In the genomic region with DNA sequence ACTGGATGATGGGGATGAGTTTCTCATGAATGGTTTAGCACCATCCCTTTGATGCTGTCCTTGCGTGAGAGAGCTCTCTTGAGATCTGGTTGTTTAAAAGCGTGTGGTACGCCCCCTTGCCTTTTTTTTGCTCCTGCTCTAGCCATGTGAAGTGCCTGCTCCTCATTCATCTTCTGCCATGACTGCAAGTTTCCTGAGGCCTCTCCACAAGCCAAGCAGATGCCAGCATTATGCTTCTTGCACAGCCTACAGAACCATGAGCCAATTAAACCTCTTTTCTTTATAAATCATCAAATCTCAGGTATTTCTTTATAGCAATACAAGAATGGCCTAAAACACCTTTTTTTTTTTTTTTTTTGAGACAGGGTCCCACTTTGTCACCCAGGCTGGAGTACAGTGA, we compare ENCODE assay signal across 35 cellular contexts. TPM values are rescaled to one million over a fixed set of nuclear protein-coding genes. Genes with fewer than 3 reads are reported as not detected.
A peak's percentile ranks its signal among the peaks of the same experiment; 100 is the strongest.
DNase-seq lines count a peak whose midpoint lies in the region; ATAC-seq, FAIRE-seq and TF ChIP-seq lines count a peak whose summit lies in the region.
"Had no signal": no experiment of that assay in that cellular context is flagged by ENCODE, and none has a peak within 500 bp of the region (broad histone marks: within the 10 kb centered on the region; RNA-seq: fewer than 3 reads in every experiment).

No MANE protein-coding gene starts in this region.

- no peak overlapping the region for H3K9ac ChIP-seq in K562 (ENCODE audit: insufficient read depth in 1 of 2, low read depth in 2 of 2, low read length in 2 of 2)
- H3K9ac ChIP-seq: BLaER1; BLaER1 treated with 17β-estradiol and CSF1 and Interleukin-3, amounts not matched to agents 10 nM and 100 nM had no signal

- peaks cover 7% of the 10 kb centered on the region for H3K4me1 Mint-ChIP-seq in endothelial cell (ENCODE audit: unreplicated experiment)

- TF ChIP-seq RAD21 in K562 (CRISPR knock-in tag; conservative IDR thresholded peaks at IDR 0.05 in 1 of 2, IDR thresholded peaks at IDR 0.05 in 1 of 2) = no peak

- peak overlapping the region; percentile 27 for H3K4me3 Mint-ChIP-seq in endothelial cell (ENCODE audit: unreplicated experiment)
- H3K4me3 Mint-ChIP-seq: B cell; CD14-positive monocyte; CD4-positive, alpha-beta T cell; CD4-positive, CD25-positive, alpha-beta regulatory T cell; CD8-positive, alpha-beta memory T cell; CD8-positive, alpha-beta T cell had no signal

- 95% methylated on average over 3 of the region's 3 CpGs for WGBS in K562 (ENCODE audit: insufficient coverage, low coverage, missing lambda C conversion rate)

- TF ChIP-seq CTCF in HEK293 (tag by site-specific recombination; IDR thresholded peaks at IDR 0.05) = no peak
- no peak for TF ChIP-seq CTCF in K562 (IDR thresholded peaks at IDR 0.05 in 2 of 3, conservative IDR thresholded peaks at IDR 0.05 in 1 of 3; ENCODE audit: insufficient read depth in 2 of 3, low read depth in 1 of 3, low read length in 3 of 3)
- TF ChIP-seq CTCF in endothelial cell (IDR thresholded peaks at IDR 0.05; ENCODE audit: unreplicated experiment) = no peak

- H3K27ac ChIP-seq in HEK293 (ENCODE audit: extremely low read depth, low read depth, low read length) (no peak overlapping the region), K562 (ENCODE audit: extremely low read depth, low read depth, low read length) (no peak overlapping the region)
- H3K27ac ChIP-seq: 22Rv1; A549; BLaER1; BLaER1 treated with 17β-estradiol and CSF1 and Interleukin-3, amounts not matched to agents 10 nM and 100 nM; C4-2B had no signal

- H3K36me3 ChIP-seq in HEK293 (ENCODE audit: control insufficient read depth in 2 of 2, insufficient read depth in 1 of 2, low read length in 2 of 2) (no peaks in the 10 kb centered on the region), K562 (ENCODE audit: control insufficient read depth, insufficient read depth, low read length) (peaks cover 14% of the 10 kb centered on the region; the same call in 2 of the 3 replicates)
- H3K36me3 ChIP-seq: BE2C had no signal

- BruUV-seq in K562 (replicated peaks; lab: Mats Ljungman, UMichigan) = no TSS peak

- peaks cover 5% of the 10 kb centered on the region for H3K36me3 Mint-ChIP-seq in endothelial cell (ENCODE audit: low read depth, unreplicated experiment)

- no peaks in the 10 kb centered on the region for H3K9me1 ChIP-seq in K562 (ENCODE audit: control insufficient read depth, insufficient read depth, low read length)

- H3K9me3 ChIP-seq in HEK293 (ENCODE audit: control insufficient read depth, insufficient read depth, low read depth, low read length) (no peaks in the 10 kb centered on the region), K562 (replicated peaks; ENCODE audit: control insufficient read depth, insufficient read depth, low read depth, low read length) (peaks cover 10% of the 10 kb centered on the region; the same call in 1 of the 2 replicates)
- H3K9me3 ChIP-seq: BE2C, Caco-2 had no signal

- POLR2A ChIA-PET in HEK293 (lab: Yijun Ruan, JAX) = no interaction called here
- POLR2A ChIA-PET in K562 (lab: Yijun Ruan, JAX) = interaction anchor here (0.7 kb wide), 1 partner anchor 13 kb away, joined by 3 read pairs; no protein-coding TSS in a partner anchor

- no peak for TF ChIP-seq POLR2A in K562 (conservative IDR thresholded peaks at IDR 0.05)

- no peak overlapping the region for H3K27ac Mint-ChIP-seq in endothelial cell (ENCODE audit: unreplicated experiment)
- H3K27ac Mint-ChIP-seq: B cell; CD4-positive, alpha-beta memory T cell; CD4-positive, alpha-beta T cell; CD4-positive, CD25-positive, alpha-beta regulatory T cell; CD8-positive, alpha-beta memory T cell; CD8-positive, alpha-beta T cell had no signal

- no peaks in the 10 kb centered on the region for H3K27me3 Mint-ChIP-seq in endothelial cell (ENCODE audit: unreplicated experiment)
- H3K27me3 Mint-ChIP-seq: B cell; CD4-positive, alpha-beta memory T cell; CD4-positive, alpha-beta T cell; CD4-positive, CD25-positive, alpha-beta regulatory T cell; CD8-positive, alpha-beta memory T cell had no signal

- H3K9me3 Mint-ChIP-seq in endothelial cell (ENCODE audit: unreplicated experiment) = no peaks in the 10 kb centered on the region

- H3K27me3 ChIP-seq in K562 (ENCODE audit: control insufficient read depth in 2 of 2, insufficient read depth in 2 of 2, low read length in 2 of 2) = no peaks in the 10 kb centered on the region
- H3K27me3 ChIP-seq: BE2C; BLaER1; BLaER1 treated with 17β-estradiol and CSF1 and Interleukin-3, amounts not matched to agents 10 nM and 100 nM had no signal

- intact Hi-C loops in K562 (cut with micrococcal nuclease) = no loop called here

- TF ChIP-seq EP300 in K562 (IDR thresholded peaks at IDR 0.05; ENCODE audit: low read length) = no peak

- no peak for ATAC-seq in K562
- ATAC-seq in HG03342 (IDR thresholded peaks at IDR 0.05; ENCODE audit: unreplicated experiment) = no peak
- ATAC-seq: A549; CD8-positive, alpha-beta T cell had no signal

- H2AFZ ChIP-seq in K562 (ENCODE audit: low read depth, low read length) = no peak overlapping the region

- peaks cover 98% of the 10 kb centered on the region for H3K79me2 ChIP-seq in K562 (ENCODE audit: control insufficient read depth, insufficient read depth, low read length)

- DNase-seq in K562 (ENCODE audit: extremely low read depth in 1 of 4, low spot score in 3 of 4) = no peak
- no peak for DNase-seq in endothelial cell (ENCODE audit: low spot score)
- no peak for DNase-seq in H4 (ENCODE audit: low spot score)
- DNase-seq in NCI-H345 (lab: John Stamatoyannopoulos, UW) = no peak
- DNase-seq: 8988T; ACHN; AML-193; BE2C; C1 segment of cervical spinal cord; Caco-2; Calu3; CD4-positive, alpha-beta memory T cell; CD4-positive, alpha-beta T cell; CD4-positive, CD25-positive, alpha-beta regulatory T cell; CD8-positive, alpha-beta memory T cell; CD8-positive, alpha-beta T cell; COR-L47; DMS 273 treated with DMSO at 0.1 percent for 48 hours; DMS153; DMS53; DMS79; DMS79 treated with DMSO at 0.1 percent for 48 hours; DND-41; EL had no signal

- H3K4me3 ChIP-seq in HEK293 (ENCODE audit: low read depth, low read length) (no peak overlapping the region), K562 (no peak overlapping the region)
- H3K4me3 ChIP-seq: A549, BLaER1 had no signal

- no peaks in the 10 kb centered on the region for H4K20me1 ChIP-seq in K562 (replicated peaks; ENCODE audit: control insufficient read depth, insufficient read depth, low read length)

- no peak for FAIRE-seq in K562 (lab: Jason Lieb, UNC)
- FAIRE-seq: A204.1, A549, D721Med had no signal

- CTCF ChIA-PET in HEK293 (lab: Yijun Ruan, JAX) = no interaction called here
- CTCF ChIA-PET in K562 (lab: Yijun Ruan, JAX; ENCODE audit: low intra/inter-chr PET ratio) = no interaction called here

- H3K4me1 ChIP-seq in HEK293 (ENCODE audit: control insufficient read depth, insufficient read depth, low read length) (no peaks in the 10 kb centered on the region), K562 (replicated peaks in 1 of 2; ENCODE audit: control insufficient read depth in 2 of 2, insufficient read depth in 2 of 2, low read length in 2 of 2) (peaks cover 5 to 7% of the 10 kb centered on the region in 2 experiments; a peak in 3 of 5 replicates)
- H3K4me1 ChIP-seq: A549, BE2C, Caco-2 had no signal

- H3K4me2 ChIP-seq in K562 (ENCODE audit: insufficient read depth, low read length) = no peak overlapping the region
- H3K4me2 ChIP-seq: A549; BLaER1; BLaER1 treated with 17β-estradiol and CSF1 and Interleukin-3, amounts not matched to agents 10 nM and 100 nM had no signal

- in situ Hi-C loops in K562 (cut with MboI) = no loop called here

TF ChIP-seq in HEK293, 187 proteins besides CTCF, POLR2A, EP300 and RAD21 (continues in another document):
- TF ChIP-seq ZNF585B (tag by site-specific recombination; IDR thresholded peaks at IDR 0.05) = no peak
- no peak for TF ChIP-seq OVOL3 (tag by site-specific recombination; IDR thresholded peaks at IDR 0.05)
- no peak for TF ChIP-seq ZNF416 (tag by site-specific recombination; IDR thresholded peaks at IDR 0.05)
- no peak for TF ChIP-seq ZBTB21 (tag by site-specific recombination; IDR thresholded peaks at IDR 0.05)

TF ChIP-seq in K562, 482 proteins besides CTCF, POLR2A, EP300 and RAD21 (continues in another document):
- TF ChIP-seq CBX3 (IDR thresholded peaks at IDR 0.05; ENCODE audit: borderline replicate concordance in 1 of 2, low read length in 2 of 2) = peak in 1 of 2 experiments; percentile 80; a peak in 1 of 3 replicates
- TF ChIP-seq TCF3 (CRISPR knock-in tag; IDR thresholded peaks at IDR 0.05) = no peak
- TF ChIP-seq ZNF316 (IDR thresholded peaks at IDR 0.05) = peak; percentile 72
- TF ChIP-seq, protein P1, sequence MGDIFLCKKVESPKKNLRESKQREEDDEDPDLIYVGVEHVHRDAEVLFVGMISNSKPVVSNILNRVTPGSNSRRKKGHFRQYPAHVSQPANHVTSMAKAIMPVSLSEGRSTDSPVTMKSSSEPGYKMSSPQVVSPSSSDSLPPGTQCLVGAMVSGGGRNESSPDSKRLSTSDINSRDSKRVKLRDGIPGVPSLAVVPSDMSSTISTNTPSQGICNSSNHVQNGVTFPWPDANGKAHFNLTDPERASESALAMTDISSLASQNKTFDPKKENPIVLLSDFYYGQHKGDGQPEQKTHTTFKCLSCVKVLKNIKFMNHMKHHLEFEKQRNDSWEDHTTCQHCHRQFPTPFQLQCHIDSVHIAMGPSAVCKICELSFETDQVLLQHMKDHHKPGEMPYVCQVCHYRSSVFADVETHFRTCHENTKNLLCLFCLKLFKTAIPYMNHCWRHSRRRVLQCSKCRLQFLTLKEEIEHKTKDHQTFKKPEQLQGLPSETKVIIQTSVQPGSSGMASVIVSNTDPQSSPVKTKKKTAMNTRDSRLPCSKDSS (IDR thresholded peaks at IDR 0.05; ENCODE audit: low read depth, partially characterized antibody) = peak; percentile 19

RNA-seq across cellular contexts. Expression of a gene that starts 32.8 kb away (rescaled TPM):
- total RNA-seq in K562 (2011; cell fraction: chromatin; rRNA removed; ENCODE audit: low replicate concordance) = 66.1 and 149 TPM in 2 replicates
- total RNA-seq in K562 (2011; cell fraction: nucleolus; rRNA removed) = 49.7 and 55.7 TPM in 2 replicates
- 73.5 and 100 TPM in 2 replicates for total RNA-seq in K562 (2011; cell fraction: nucleoplasm; rRNA removed)
- 18.4 and 19.9 TPM in 2 replicates for total RNA-seq in K562 (2014; rRNA removed)
- 22.1 and 26.4 TPM in 2 replicates for total RNA-seq in K562 (2014; rRNA removed; fragmentation: Illumina TruSeq; extraction: Trizol)
- total RNA-seq in K562 (2015; rRNA removed; fragmentation: Illumina TruSeq; extraction: Trizol) = 31.1 and 32.8 TPM in 2 replicates
- 22.1 and 24.6 TPM in 2 replicates for total RNA-seq in K562 (2021)
- 17.9 and 19.7 TPM in 2 replicates for polyA plus RNA-seq in K562 (2011; rRNA removed)
- 5.5 and 9.3 TPM in 2 replicates for polyA plus RNA-seq in K562 (2011; cell fraction: cytosol; rRNA removed)
- 17.5 and 20.3 TPM in 2 replicates for polyA plus RNA-seq in K562 (2011; cell fraction: nucleus; rRNA removed)
- polyA plus RNA-seq in K562 (2012) = 7.5 and 10.7 TPM in 2 replicates
- polyA plus RNA-seq in K562 (2014; fragmentation: Illumina TruSeq; extraction: Trizol) = 10.3 and 10.7 TPM in 2 replicates
- 1 to 10 TPM; 5.0 to 8.7 TPM for polyA plus RNA-seq in K562 (2014; fragmentation: Nextera tagmentation; extraction: Ambion mirVana)
- 9.4 and 12.0 TPM in 2 replicates for polyA plus RNA-seq in K562 (2014; rRNA removed)
- 54.7 and 58.9 TPM in 2 replicates for polyA minus RNA-seq in K562 (2011; rRNA and poly(A)+ RNA removed)
- polyA minus RNA-seq in K562 (2011; cell fraction: cytosol; rRNA and poly(A)+ RNA removed) = 16.2 and 16.4 TPM in 2 replicates
- polyA minus RNA-seq in K562 (2011; cell fraction: nucleus; rRNA and poly(A)+ RNA removed) = 48.3 and 63.5 TPM in 2 replicates
- total RNA-seq in endothelial cell (ENCODE audit: unreplicated experiment) = 30.6 TPM
- total RNA-seq in H4 (2014; rRNA removed; shearing (Covaris generic)) = 24.1 and 29.4 TPM in 2 replicates
